In genomic region chr12:98653866-98654493, GRCh38 we compare ENCODE assay signal across 8 cellular contexts. TPM values are rescaled to one million over a fixed set of nuclear protein-coding genes. Genes with fewer than 3 reads are reported as not detected.
DNase-seq lines count a peak whose midpoint lies in the region; ATAC-seq and TF ChIP-seq lines count a peak whose summit lies in the region.

No MANE protein-coding gene starts in this region.

- peaks cover 15% of the 10 kb centered on the region for H3K4me1 Mint-ChIP-seq in central memory CD8-positive, alpha-beta T cell

- TF ChIP-seq CTCF in DND-41 (IDR thresholded peaks at IDR 0.05; ENCODE audit: borderline replicate concordance, extremely low read depth, low read length, poor library complexity, severe bottlenecking) (peak; percentile 78), lung (IDR thresholded peaks at IDR 0.05; ENCODE audit: control extremely low read depth, extremely low read depth) (peak; percentile 51)

- H3K9me3 Mint-ChIP-seq in central memory CD8-positive, alpha-beta T cell, result no peaks in the 10 kb centered on the region

- no peak overlapping the region for H2AFZ ChIP-seq in DND-41 (ENCODE audit: low read depth, low read length)

- H3K4me3 ChIP-seq in DND-41 (ENCODE audit: low read depth in 1 of 2, low read length in 2 of 2) (no peak overlapping the region), lung (no peak overlapping the region)

- H3K36me3 ChIP-seq in DND-41 (ENCODE audit: insufficient read depth, low read length), result peaks cover 47% of the 10 kb centered on the region
- H3K36me3 ChIP-seq in lung (ENCODE audit: control insufficient read depth in 2 of 2, insufficient read depth in 2 of 2, low read length in 2 of 2), result peaks cover 10 to 21% of the 10 kb centered on the region in 2 donors

- peaks cover 33% of the 10 kb centered on the region for H3K36me3 Mint-ChIP-seq in central memory CD8-positive, alpha-beta T cell (ENCODE audit: insufficient read depth)

- H3K4me1 ChIP-seq in DND-41 (ENCODE audit: insufficient read depth, low read length) (no peaks in the 10 kb centered on the region), lung (ENCODE audit: control insufficient read depth in 2 of 2, insufficient read depth in 2 of 2, low read length in 2 of 2) (no peaks in the 10 kb centered on the region)

- H3K4me2 ChIP-seq in DND-41 (ENCODE audit: insufficient read depth, low read length), result no peak overlapping the region

- ATAC-seq in DND-41 (ENCODE audit: insufficient read depth, low read depth), result peak; percentile 76
- peak; percentile 47 for ATAC-seq in HG02938 (IDR thresholded peaks at IDR 0.05; ENCODE audit: unreplicated experiment)
- ATAC-seq in central memory CD8-positive, alpha-beta T cell (replicated peaks; ENCODE audit: extremely low read depth, poor library complexity, severe bottlenecking), result peak; percentile 62
- ATAC-seq in lung (ENCODE audit: insufficient read depth, low FRiP score), result no peak
- ATAC-seq in activated CD4-positive, CD25-positive, alpha-beta regulatory T cell treated with anti-CD3 and anti-CD28 coated beads, Interleukin-2, amount 50 U/mL, for 24 hours, result no peak
- ATAC-seq in GM18858 (IDR thresholded peaks at IDR 0.05; ENCODE audit: unreplicated experiment), result no peak

- DNase-seq in DND-41, result no peak
- peak; percentile 70 for DNase-seq in NCI-H82 (lab: John Stamatoyannopoulos, UW)
- DNase-seq in central memory CD8-positive, alpha-beta T cell (ENCODE audit: low spot score in 2 of 2), result no peak
- no peak for DNase-seq in lung (ENCODE audit: low spot score)
- DNase-seq in stimulated activated CD4-positive, alpha-beta T cell treated with anti-CD3 and anti-CD28 coated beads, Interleukin-4, amount 100 ng/mL, for 24 hours, result no peak

- H3K79me2 ChIP-seq in DND-41 (ENCODE audit: insufficient read depth, low read length), result no peaks in the 10 kb centered on the region; the same call in 1 of the 2 replicates

- H3K4me3 Mint-ChIP-seq in central memory CD8-positive, alpha-beta T cell, result no peak overlapping the region

- no peak overlapping the region for H3K9ac ChIP-seq in DND-41 (ENCODE audit: low read depth, low read length)

- WGBS in lung, 2 donors, result 94 to 95% methylated on average over 1 of the region's 1 CpG

- no peaks in the 10 kb centered on the region for H3K27me3 ChIP-seq in DND-41 (ENCODE audit: insufficient read depth, low read length, poor library complexity)
- H3K27me3 ChIP-seq in lung (ENCODE audit: control insufficient read depth, insufficient read depth), result no peaks in the 10 kb centered on the region

- H3K9me3 ChIP-seq in DND-41 (ENCODE audit: insufficient read depth, low read length, severe bottlenecking), result no peaks in the 10 kb centered on the region
- H3K9me3 ChIP-seq in lung (ENCODE audit: control insufficient read depth in 2 of 2, insufficient read depth in 1 of 2, low read length in 1 of 2), result no peaks in the 10 kb centered on the region

- no peaks in the 10 kb centered on the region for H4K20me1 ChIP-seq in DND-41 (ENCODE audit: insufficient read depth, low read length)

- H3K27ac ChIP-seq in DND-41 (ENCODE audit: low read length) (no peak overlapping the region), lung (ENCODE audit: low read depth in 1 of 2, low read length in 1 of 2) (no peak overlapping the region)

- H3K27me3 Mint-ChIP-seq in central memory CD8-positive, alpha-beta T cell, result no peaks in the 10 kb centered on the region

- H3K27ac Mint-ChIP-seq in central memory CD8-positive, alpha-beta T cell (ENCODE audit: low read depth), result no peak overlapping the region

RNA-seq across cellular contexts. Expression of gene APAF1, which starts 8.9 kb away (rescaled TPM):
- total RNA-seq in lung, result 10 to 100 TPM; 15.4 to 53.2 TPM
- polyA plus RNA-seq in lung, result 10 to 100 TPM in 1 of 2 donors, 1 to 10 TPM in 1; 6.6 to 12.0 TPM

RNA-seq across cellular contexts. Expression of gene IKBIP, which starts 9.4 kb away (rescaled TPM):
- 10 to 100 TPM; 14.9 to 26.6 TPM for total RNA-seq in lung
- 10 to 100 TPM; 15.4 to 15.7 TPM for polyA plus RNA-seq in lung

Comparison
In these comparisons a context has a peak if more than half of its experiments do, and no peak if none do; other contexts are left out.
1. ATAC-seq: peak in DND-41 (single experiment), HG02938 (single experiment) and central memory CD8-positive, alpha-beta T cell (single experiment); none in lung (single experiment), activated CD4-positive, CD25-positive, alpha-beta regulatory T cell treated with anti-CD3 and anti-CD28 coated beads, Interleukin-2, amount 50 U/mL, for 24 hours (0 of 2) and GM18858 (single experiment).